8 cellular contexts compared by ENCODE assay signal in the genomic region with DNA sequence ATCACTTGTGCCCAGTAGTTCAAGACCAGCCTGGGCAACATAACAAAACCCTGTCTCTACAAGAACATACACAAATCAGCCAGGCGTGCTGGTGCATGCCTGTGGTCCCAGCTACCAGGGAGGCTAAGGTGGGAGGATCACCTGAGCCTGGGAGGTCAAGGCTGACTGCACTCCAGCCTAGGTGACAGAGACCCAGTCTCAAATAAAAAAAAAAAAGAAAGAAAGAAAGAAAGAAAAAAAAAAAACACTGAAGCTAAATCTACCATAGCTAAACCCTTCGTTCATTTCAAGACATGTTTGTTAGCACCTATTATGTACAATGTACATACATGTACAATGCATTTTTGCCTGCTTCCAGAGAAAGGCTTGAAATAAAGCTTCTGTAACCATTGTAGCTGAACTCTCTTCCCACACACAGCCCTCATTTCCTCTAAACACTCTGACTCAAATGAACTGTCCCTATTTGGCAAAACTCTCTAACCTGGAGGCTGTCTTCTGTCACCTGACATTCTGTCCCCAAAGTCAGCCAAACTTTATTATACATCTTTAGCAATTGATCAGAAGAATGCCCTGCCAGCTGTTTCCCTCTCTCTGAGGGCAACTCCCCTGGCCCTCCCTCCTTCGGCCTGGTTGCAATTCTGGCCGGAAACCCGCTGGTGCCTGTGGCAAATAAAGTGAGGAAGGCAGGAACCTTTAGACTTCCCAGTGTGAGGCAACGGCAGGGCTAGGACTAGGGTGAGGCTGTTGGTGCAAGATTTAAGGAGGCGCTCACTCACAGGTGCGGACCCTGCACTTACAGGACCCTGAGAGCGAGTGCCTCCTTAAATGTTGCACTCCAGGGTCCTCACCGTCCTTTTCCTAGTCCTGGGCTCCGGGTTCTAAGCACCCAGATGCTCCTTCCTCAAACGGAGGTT. TPM values are rescaled to one million over a fixed set of nuclear protein-coding genes. Genes with fewer than 3 reads are reported as not detected.
DNase-seq lines count a peak whose midpoint lies in the region; ATAC-seq and TF ChIP-seq lines count a peak whose summit lies in the region.

No MANE protein-coding gene starts in this region.

- peak overlapping the region; percentile 19; the same call in 1 of the 2 replicates for H4K91ac ChIP-seq in IMR-90 (ENCODE audit: insufficient read depth, low read depth, low read length)

- H3K4me1 ChIP-seq in IMR-90 (ENCODE audit: control insufficient read depth, insufficient read depth, low read length): peaks cover 4% of the 10 kb centered on the region

- no peaks in the 10 kb centered on the region for H3K27me3 Mint-ChIP-seq in naive thymus-derived CD8-positive, alpha-beta T cell

- CTCF ChIA-PET in IMR-90 (lab: Yijun Ruan, JAX): interaction anchor here (1.3 kb wide), 1 partner anchor 78 kb away, joined by 5 read pairs; no protein-coding TSS in a partner anchor

- H3K79me1 ChIP-seq in IMR-90 (ENCODE audit: low read depth in 1 of 2, low read length in 2 of 2): peaks cover 20 to 65% of the 10 kb centered on the region in 2 experiments; a peak in 3 of 4 replicates

- peak overlapping the region; percentile 82 for H3K4me2 ChIP-seq in IMR-90 (ENCODE audit: low read depth, low read length)

- intact Hi-C loops in IMR-90 (cut with micrococcal nuclease): no loop called here

- H3K9me3 Mint-ChIP-seq in naive thymus-derived CD8-positive, alpha-beta T cell: no peaks in the 10 kb centered on the region

- peak overlapping the region in 1 of 2 experiments; percentile 53; a peak in 3 of 4 replicates for H4K8ac ChIP-seq in IMR-90 (ENCODE audit: low read depth in 2 of 2, low read length in 2 of 2)

- DNase-seq in GM03348 (ENCODE audit: low spot score) (peak; percentile 73), IMR-90 (peak; percentile 32), fibroblast of mammary gland (ENCODE audit: low read depth) (peak; percentile 29), ureter (ENCODE audit: low spot score) (peak; percentile 73), A172 (ENCODE audit: low spot score) (no peak)
- DNase-seq in activated CD8-positive, alpha-beta memory T cell treated with anti-CD3 and anti-CD28 coated beads for 24 hours: peak; percentile 80
- peak in 7 of 10 donors; percentile 2 to 69 (median 38) for DNase-seq in naive thymus-derived CD8-positive, alpha-beta T cell

- H3K9me1 ChIP-seq in IMR-90 (ENCODE audit: insufficient read depth, low read length): peaks cover 11% of the 10 kb centered on the region

- peak overlapping the region; percentile 11 for H2BK5ac ChIP-seq in IMR-90 (ENCODE audit: low read depth, low read length, poor library complexity, severe bottlenecking)

- no peak overlapping the region for H3K18ac ChIP-seq in IMR-90 (ENCODE audit: low read depth, low read length)

- no peaks in the 10 kb centered on the region for H3K9me3 ChIP-seq in IMR-90 (ENCODE audit: control insufficient read depth, insufficient read depth, low read length)

- H3K27ac ChIP-seq in IMR-90 (ENCODE audit: insufficient read depth, low read length): peak overlapping the region; percentile 19

- TF ChIP-seq CTCF in IMR-90 (conservative IDR thresholded peaks at IDR 0.05; ENCODE audit: low read depth, low read length) (no peak), fibroblast of mammary gland (conservative IDR thresholded peaks at IDR 0.05; ENCODE audit: control insufficient read depth, insufficient read depth, low read depth, low read length) (no peak)

- H3K4ac ChIP-seq in IMR-90 (ENCODE audit: low read depth, low read length): peak overlapping the region; percentile 76

- 0 out of 2 replicates have a peak overlapping the region, but pooled peaks have one; percentile 54 for H3K56ac ChIP-seq in IMR-90 (ENCODE audit: extremely low read depth, insufficient read depth, low read length)

- H2AK9ac ChIP-seq in IMR-90 (replicated peaks; ENCODE audit: low read depth, low read length, poor library complexity): peak overlapping the region; percentile 84

- H3K4me1 Mint-ChIP-seq in naive thymus-derived CD8-positive, alpha-beta T cell: peaks cover 10 to 36% (median 27%) of the 10 kb centered on the region in 4 donors

- no peak overlapping the region; the same call in 2 of the 3 replicates for H2BK15ac ChIP-seq in IMR-90 (ENCODE audit: low read depth, low read length)

- H2AFZ ChIP-seq in IMR-90 (replicated peaks; ENCODE audit: low read length, poor library complexity): peak overlapping the region; percentile 94

- peaks cover 6% of the 10 kb centered on the region for H4K20me1 ChIP-seq in IMR-90 (ENCODE audit: insufficient read depth, low read length)

- TF ChIP-seq POLR2A in IMR-90 (IDR thresholded peaks at IDR 0.05; ENCODE audit: low read depth, low read length): 0 out of 2 replicates have a peak, but pooled peaks have one; percentile 1

- dilution Hi-C loops in IMR-90 (cut with HindIII; ENCODE audit: low sequenced_read_pairs, unreplicated experiment): no loop called here

- no TSS peak for BruUV-seq in IMR-90 (replicated peaks; lab: Mats Ljungman, UMichigan)

- H4K5ac ChIP-seq in IMR-90 (ENCODE audit: low read depth, low read length): no peak overlapping the region

- in situ Hi-C loops in IMR-90 (cut with MboI; ENCODE audit: low sequenced_read_pairs): loop anchor here (5.0 to 10.0 kb wide), 2 partner anchors 78 to 420 kb away; no protein-coding TSS in a partner anchor

- no peak for TF ChIP-seq RAD21 in IMR-90 (IDR thresholded peaks at IDR 0.05; ENCODE audit: low read length)

- H3K27ac Mint-ChIP-seq in naive thymus-derived CD8-positive, alpha-beta T cell: peak overlapping the region; percentile 75 to 95 (median 88)

- 4% methylated on average over 5 of the region's 12 CpGs; no CpG with 5 or more reads in 1 of the 2 experiments for WGBS in IMR-90 (ENCODE audit: extremely low coverage in 2 of 2, insufficient read length in 1 of 2), 2 experiments

- peaks cover 0 to 2% (median 0%) of the 10 kb centered on the region in 3 donors for H3K36me3 Mint-ChIP-seq in naive thymus-derived CD8-positive, alpha-beta T cell

- ATAC-seq in IMR-90 (ENCODE audit: low read depth) (peak; percentile 12), HG02678 (IDR thresholded peaks at IDR 0.05; ENCODE audit: unreplicated experiment) (no peak)
- peak; percentile 60 to 76 for ATAC-seq in naive thymus-derived CD8-positive, alpha-beta T cell

- POLR2A ChIA-PET in IMR-90 (lab: Charles Lee; ENCODE audit: unreplicated experiment): interaction anchor here (0.6 to 1.0 kb wide), 3 partner anchors 8 to 265 kb away, joined by 5 to 9 read pairs (median 6); no protein-coding TSS in a partner anchor
- POLR2A ChIA-PET in naive thymus-derived CD8-positive, alpha-beta T cell (lab: Charles Lee): interaction anchor here (0.6 to 3.0 kb wide), 7 partner anchors 8 to 90 kb away, joined by 3 to 21 read pairs (median 8); a partner anchor contains a TSS

- H2BK20ac ChIP-seq in IMR-90 (ENCODE audit: low read depth, low read length): no peak overlapping the region

- H3K27me3 ChIP-seq in IMR-90 (ENCODE audit: control insufficient read depth, insufficient read depth, low read length): no peaks in the 10 kb centered on the region

- H3K23ac ChIP-seq in IMR-90 (ENCODE audit: low read depth, low read length): peak overlapping the region; percentile 76

- peak overlapping the region; percentile 73 to 94 (median 79) for H3K4me3 Mint-ChIP-seq in naive thymus-derived CD8-positive, alpha-beta T cell

- H3K9ac ChIP-seq in IMR-90 (ENCODE audit: low read depth, low read length): peak overlapping the region; percentile 80

- peaks cover 2% of the 10 kb centered on the region; the same call in 1 of the 2 replicates for H3K36me3 ChIP-seq in IMR-90 (ENCODE audit: control insufficient read depth, insufficient read depth, low read length)

- H2AK5ac ChIP-seq in IMR-90 (ENCODE audit: low read depth, low read length): peak overlapping the region; percentile 91

- peak overlapping the region; percentile 77 for H3K14ac ChIP-seq in IMR-90 (replicated peaks; ENCODE audit: low read depth, low read length)

- H2BK120ac ChIP-seq in IMR-90 (ENCODE audit: low read depth, low read length): no peak overlapping the region; the same call in 1 of the 2 replicates

- H3K4me3 ChIP-seq in IMR-90 (ENCODE audit: insufficient read depth, low read depth, low read length) (peak overlapping the region; percentile 96), fibroblast of mammary gland (ENCODE audit: control insufficient read depth, low read depth, low read length) (peak overlapping the region; percentile 85)

RNA-seq across cellular contexts. Expression of a gene that starts 1.8 kb away (rescaled TPM):
- total RNA-seq in IMR-90 (2012; rRNA removed) (141 and 161 TPM in 2 replicates), ureter (37.4 TPM)
- polyA plus RNA-seq in IMR-90 (2012; rRNA removed): 233 and 249 TPM in 2 replicates
- polyA plus RNA-seq in IMR-90 (2012; cell fraction: cytosol; rRNA removed): 116 and 285 TPM in 2 replicates
- 66.3 and 168 TPM in 2 replicates for polyA plus RNA-seq in IMR-90 (2012; cell fraction: nucleus; rRNA removed; ENCODE audit: low replicate concordance)
- total RNA-seq in naive thymus-derived CD8-positive, alpha-beta T cell: 10 to 100 TPM; 23.9 to 24.8 TPM
- 10 to 100 TPM; 62.0 to 78.7 (median 64.5) TPM for polyA plus RNA-seq in naive thymus-derived CD8-positive, alpha-beta T cell
- total RNA-seq in A172 (2014; rRNA removed; shearing (Covaris generic)): 44.0 and 45.7 TPM in 2 replicates

RNA-seq across cellular contexts. Expression of a gene that starts 7.8 kb away (rescaled TPM):
- total RNA-seq in IMR-90 (2012; rRNA removed) (not detected in 2 replicates), ureter (2.1 TPM)
- polyA plus RNA-seq in IMR-90 (2012; rRNA removed): 0.77 and 0.87 TPM in 2 replicates
- polyA plus RNA-seq in IMR-90 (2012; cell fraction: cytosol; rRNA removed): 0.60 and 1.3 TPM in 2 replicates
- polyA plus RNA-seq in IMR-90 (2012; cell fraction: nucleus; rRNA removed; ENCODE audit: low replicate concordance): 1.1 and 1.6 TPM in 2 replicates
- total RNA-seq in naive thymus-derived CD8-positive, alpha-beta T cell: 1 to 10 TPM; 5.1 to 5.3 TPM
- polyA plus RNA-seq in naive thymus-derived CD8-positive, alpha-beta T cell: 1 to 10 TPM; 1.7 to 4.1 (median 3.0) TPM
- 0.62 TPM in 1 of 2 replicates, not detected in the other for total RNA-seq in A172 (2014; rRNA removed; shearing (Covaris generic))

RNA-seq across cellular contexts. Expression of a gene that starts 20.6 kb away (rescaled TPM):
- total RNA-seq in IMR-90 (2012; rRNA removed) (2.9 and 3.3 TPM in 2 replicates), ureter (39.5 TPM)
- 10.6 and 12.4 TPM in 2 replicates for polyA plus RNA-seq in IMR-90 (2012; rRNA removed)
- polyA plus RNA-seq in IMR-90 (2012; cell fraction: cytosol; rRNA removed): 9.0 and 10.1 TPM in 2 replicates
- polyA plus RNA-seq in IMR-90 (2012; cell fraction: nucleus; rRNA removed; ENCODE audit: low replicate concordance): 34.5 and 54.5 TPM in 2 replicates
- total RNA-seq in naive thymus-derived CD8-positive, alpha-beta T cell: 10 to 100 TPM; 46.0 to 48.6 TPM
- 1 to 10 TPM; 3.5 to 7.2 (median 4.5) TPM for polyA plus RNA-seq in naive thymus-derived CD8-positive, alpha-beta T cell
- 9.8 and 10.9 TPM in 2 replicates for total RNA-seq in A172 (2014; rRNA removed; shearing (Covaris generic))

RNA-seq across cellular contexts. Expression of a gene that starts 50.1 kb away (rescaled TPM):
- total RNA-seq in IMR-90 (2012; rRNA removed): 12.2 and 12.5 TPM in 2 replicates
- 21.3 and 25.9 TPM in 2 replicates for polyA plus RNA-seq in IMR-90 (2012; rRNA removed)
- polyA plus RNA-seq in IMR-90 (2012; cell fraction: cytosol; rRNA removed): 18.9 and 21.7 TPM in 2 replicates
- polyA plus RNA-seq in IMR-90 (2012; cell fraction: nucleus; rRNA removed; ENCODE audit: low replicate concordance): 14.3 and 17.2 TPM in 2 replicates
- 10 to 100 TPM; 38.2 to 39.0 TPM for total RNA-seq in naive thymus-derived CD8-positive, alpha-beta T cell
- polyA plus RNA-seq in naive thymus-derived CD8-positive, alpha-beta T cell: 10 to 100 TPM; 16.8 to 34.6 (median 33.7) TPM
- total RNA-seq in ureter: 20.3 TPM
- 53.9 and 57.1 TPM in 2 replicates for total RNA-seq in A172 (2014; rRNA removed; shearing (Covaris generic))

RNA-seq across cellular contexts. Expression of a gene that starts 50.4 kb away (rescaled TPM):
- total RNA-seq in IMR-90 (2012; rRNA removed): 0.54 and 0.83 TPM in 2 replicates
- polyA plus RNA-seq in IMR-90 (2012; rRNA removed): 1.0 and 1.4 TPM in 2 replicates
- polyA plus RNA-seq in IMR-90 (2012; cell fraction: cytosol; rRNA removed): 1.0 and 1.5 TPM in 2 replicates
- polyA plus RNA-seq in IMR-90 (2012; cell fraction: nucleus; rRNA removed; ENCODE audit: low replicate concordance): 2.4 and 3.2 TPM in 2 replicates
- total RNA-seq in naive thymus-derived CD8-positive, alpha-beta T cell: 1 to 10 TPM; 2.5 to 2.7 TPM
- 1 to 10 TPM in 2 of 3 donors, under 1 TPM in 1; 0.68 to 2.3 (median 1.7) TPM for polyA plus RNA-seq in naive thymus-derived CD8-positive, alpha-beta T cell
- 11.8 TPM for total RNA-seq in ureter
- 0.38 TPM in 1 of 2 replicates, not detected in the other for total RNA-seq in A172 (2014; rRNA removed; shearing (Covaris generic))
